In the genomic region with DNA sequence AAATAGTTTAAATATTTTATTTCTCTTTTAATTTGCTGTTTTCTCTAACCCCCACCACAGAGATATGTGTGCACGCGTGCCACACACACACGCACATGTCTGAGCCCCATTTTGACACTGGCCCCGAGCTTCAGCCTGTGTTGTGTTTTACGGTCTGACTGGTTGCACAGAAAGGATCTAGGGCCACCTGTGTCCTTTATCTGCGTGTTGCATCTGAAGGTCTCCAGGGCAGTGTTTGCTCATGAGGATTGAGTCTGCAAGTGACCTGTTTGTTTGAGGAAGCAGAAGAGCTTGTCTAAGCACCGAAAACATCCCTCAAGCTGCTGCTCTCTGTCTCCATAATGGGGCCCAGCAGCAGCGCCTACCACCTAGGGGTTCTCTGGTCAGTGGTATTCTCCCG, we compare ENCODE assay signal across 25 cellular contexts.
DNase-seq lines count a peak whose midpoint lies in the region; ATAC-seq and TF ChIP-seq lines count a peak whose summit lies in the region.
"Had no signal": no experiment of that assay in that cellular context is flagged by ENCODE, and none has a peak within 500 bp of the region (broad histone marks: within the 10 kb centered on the region; RNA-seq: fewer than 3 reads in every experiment).

No MANE protein-coding gene starts in this region.

- H3K27me3 ChIP-seq in endodermal cell (ENCODE audit: control insufficient read depth, insufficient read depth, low read length, poor library complexity, severe bottlenecking) (no peaks in the 10 kb centered on the region), A673 (replicated peaks; ENCODE audit: insufficient read depth, low read depth, low read length, poor library complexity) (no peaks in the 10 kb centered on the region)
- H3K27me3 ChIP-seq: BLaER1, spleen, suprapubic skin had no signal

- H3K4me3 ChIP-seq in LNCaP clone FGC (ENCODE audit: low read depth, low read length) (no peak overlapping the region), endodermal cell (ENCODE audit: low read length) (no peak overlapping the region), A673 (ENCODE audit: low read depth, low read length, poor library complexity, severe bottlenecking) (no peak overlapping the region)
- H3K4me3 ChIP-seq: BLaER1, PC-9, spleen, suprapubic skin had no signal

- POLR2A ChIA-PET in A673 (lab: Charles Lee; ENCODE audit: low non-redundant PET), result no interaction called here

- H3K27ac ChIP-seq in endodermal cell (ENCODE audit: low read depth, low read length), result peak overlapping the region; percentile 3
- H3K27ac ChIP-seq in A673 (ENCODE audit: low read depth, low read length, poor library complexity, severe bottlenecking), result no peak overlapping the region
- H3K27ac ChIP-seq: BLaER1, PC-9, spleen, suprapubic skin had no signal

- no peak overlapping the region for H3K9ac ChIP-seq in endodermal cell (ENCODE audit: extremely low read depth, low read length, poor library complexity, severe bottlenecking)
- H3K9ac ChIP-seq: BLaER1 had no signal

- H3K36me3 Mint-ChIP-seq in endodermal cell (ENCODE audit: low read depth) (peaks cover 2% of the 10 kb centered on the region), progenitor cell of endocrine pancreas (ENCODE audit: insufficient read depth) (peaks cover under 1% of the 10 kb centered on the region)
- H3K36me3 Mint-ChIP-seq: naive B cell; stimulated activated naive B cell treated with anti-CD40 and anti-IgM and Interleukin-4, amounts not matched to agents 10 μg/mL and 1 μg/mL and 100 μg/mL, for 72 hours had no signal

- peaks cover 7% of the 10 kb centered on the region for H3K4me1 ChIP-seq in endodermal cell (ENCODE audit: control insufficient read depth, insufficient read depth, low read length)
- H3K4me1 ChIP-seq in A673 (ENCODE audit: insufficient read depth, low read length, poor library complexity, severe bottlenecking), result no peaks in the 10 kb centered on the region
- H3K4me1 ChIP-seq: BLaER1, spleen, suprapubic skin had no signal

- DNase-seq in SIG-M5 treated with dmso at 0.1 percent for 504 hours (lab: John Stamatoyannopoulos, UW; ENCODE audit: unreplicated experiment) (peak; percentile 55), SIG-M5 (lab: John Stamatoyannopoulos, UW) (no peak), LNCaP clone FGC (ENCODE audit: low read depth) (peak; percentile 86), endodermal cell (no peak), progenitor cell of endocrine pancreas (ENCODE audit: low spot score, unreplicated experiment) (no peak), A673 (ENCODE audit: low spot score) (no peak), cerebellum (ENCODE audit: low spot score) (no peak)
- DNase-seq: activated gamma-delta T cell treated with Interleukin-2 at 50 U/mL for 16 hours; activated naive CD8-positive, alpha-beta T cell treated with anti-CD3 and anti-CD28 coated beads, Interleukin-2, amount 50 U/mL, for 24 hours; Calu3; cerebellar nuclear complex; mesenchymal stem cell; naive B cell; NCI-H2081; NCI-H226; occipital lobe; PC-9; Right ventricle myocardium superior; spleen; stimulated activated CD4-positive, alpha-beta T cell treated with anti-CD3 and anti-CD28 coated beads, Interleukin-4, amount 100 ng/mL, for 24 hours; stimulated activated naive B cell treated with anti-CD40 and anti-IgM and Interleukin-4, amounts not matched to agents 10 μg/mL and 1 μg/mL and 100 μg/mL, for 72 hours; T-helper 1 cell had no signal

- H3K36me3 ChIP-seq in endodermal cell (ENCODE audit: control insufficient read depth, insufficient read depth, low read length) (no peaks in the 10 kb centered on the region), A673 (ENCODE audit: insufficient read depth, low read length, poor library complexity, severe bottlenecking) (no peaks in the 10 kb centered on the region)
- H3K36me3 ChIP-seq: BLaER1, spleen, suprapubic skin had no signal

- CTCF ChIA-PET in A673 (lab: Charles Lee), result no interaction called here

- peak overlapping the region; percentile 57 for H3K27ac Mint-ChIP-seq in endodermal cell
- peak overlapping the region; percentile 69 for H3K27ac Mint-ChIP-seq in progenitor cell of endocrine pancreas
- H3K27ac Mint-ChIP-seq: activated naive CD8-positive, alpha-beta T cell treated with anti-CD3 and anti-CD28 coated beads, Interleukin-2, amount 50 U/mL, for 24 hours; naive B cell; stimulated activated naive B cell treated with anti-CD40 and anti-IgM and Interleukin-4, amounts not matched to agents 10 μg/mL and 1 μg/mL and 100 μg/mL, for 72 hours had no signal

- ATAC-seq in GM21619 (IDR thresholded peaks at IDR 0.05; ENCODE audit: unreplicated experiment), result no peak
- ATAC-seq: activated naive CD8-positive, alpha-beta T cell treated with anti-CD3 and anti-CD28 coated beads, Interleukin-2, amount 50 U/mL, for 24 hours; stimulated activated naive B cell treated with anti-CD40 and anti-IgM and Interleukin-4, amounts not matched to agents 10 μg/mL and 1 μg/mL and 100 μg/mL, for 72 hours had no signal

- peak overlapping the region; percentile 8 for H3K4me3 Mint-ChIP-seq in endodermal cell
- peak overlapping the region; percentile 30 for H3K4me3 Mint-ChIP-seq in progenitor cell of endocrine pancreas (ENCODE audit: low read depth)
- H3K4me3 Mint-ChIP-seq: activated naive CD8-positive, alpha-beta T cell treated with anti-CD3 and anti-CD28 coated beads, Interleukin-2, amount 50 U/mL, for 24 hours; stimulated activated naive B cell treated with anti-CD40 and anti-IgM and Interleukin-4, amounts not matched to agents 10 μg/mL and 1 μg/mL and 100 μg/mL, for 72 hours had no signal

- no TSS peak for BruUV-seq in A673 (replicated peaks; lab: Mats Ljungman, UMichigan)

- H3K9me3 ChIP-seq in endodermal cell (ENCODE audit: control insufficient read depth, low read length), result no peaks in the 10 kb centered on the region
- peaks cover 2% of the 10 kb centered on the region for H3K9me3 ChIP-seq in A673 (ENCODE audit: low read depth, low read length, poor library complexity, severe bottlenecking)
- H3K9me3 ChIP-seq: spleen, suprapubic skin had no signal

- WGBS in endodermal cell (ENCODE audit: insufficient coverage in 1 of 2, insufficient read length in 1 of 2), 2 experiments, result 84 to 85% methylated on average over 5 to 9 of the region's 9 CpGs

- intact Hi-C loops in A673 (cut with micrococcal nuclease; ENCODE audit: unreplicated experiment), result no loop called here

- TF ChIP-seq CTCF in LNCaP clone FGC (IDR thresholded peaks at IDR 0.05; ENCODE audit: control insufficient read depth, extremely low read depth, insufficient read depth) (no peak), endodermal cell (conservative IDR thresholded peaks at IDR 0.05) (no peak), progenitor cell of endocrine pancreas (IDR thresholded peaks at IDR 0.05; ENCODE audit: unreplicated experiment) (no peak), A673 (conservative IDR thresholded peaks at IDR 0.05; ENCODE audit: low read depth, low read length) (no peak)

- H3K4me1 Mint-ChIP-seq in endodermal cell (peaks cover 14% of the 10 kb centered on the region), progenitor cell of endocrine pancreas (ENCODE audit: low read depth) (peaks cover 11% of the 10 kb centered on the region)
- H3K4me1 Mint-ChIP-seq: activated naive CD8-positive, alpha-beta T cell treated with anti-CD3 and anti-CD28 coated beads, Interleukin-2, amount 50 U/mL, for 24 hours; naive B cell; stimulated activated naive B cell treated with anti-CD40 and anti-IgM and Interleukin-4, amounts not matched to agents 10 μg/mL and 1 μg/mL and 100 μg/mL, for 72 hours had no signal

- peaks cover 7% of the 10 kb centered on the region for H3K27me3 Mint-ChIP-seq in endodermal cell (ENCODE audit: insufficient read depth)
- no peaks in the 10 kb centered on the region for H3K27me3 Mint-ChIP-seq in progenitor cell of endocrine pancreas

- peaks cover 2% of the 10 kb centered on the region for H3K9me3 Mint-ChIP-seq in endodermal cell
- H3K9me3 Mint-ChIP-seq in progenitor cell of endocrine pancreas (ENCODE audit: low read depth), result peaks cover 4% of the 10 kb centered on the region
- H3K9me3 Mint-ChIP-seq: activated naive CD8-positive, alpha-beta T cell treated with anti-CD3 and anti-CD28 coated beads, Interleukin-2, amount 50 U/mL, for 24 hours had no signal

Comparison
In these comparisons a context has a peak if more than half of its experiments do, and no peak if none do; other contexts are left out.
1. DNase-seq: peak in SIG-M5 treated with dmso at 0.1 percent for 504 hours (single experiment) and LNCaP clone FGC (single experiment); none in SIG-M5 (single experiment), endodermal cell (single experiment), progenitor cell of endocrine pancreas (single experiment), A673 (single experiment) and cerebellum (single experiment).